ENCODE assay signal across 1 cellular context in the genomic region with DNA sequence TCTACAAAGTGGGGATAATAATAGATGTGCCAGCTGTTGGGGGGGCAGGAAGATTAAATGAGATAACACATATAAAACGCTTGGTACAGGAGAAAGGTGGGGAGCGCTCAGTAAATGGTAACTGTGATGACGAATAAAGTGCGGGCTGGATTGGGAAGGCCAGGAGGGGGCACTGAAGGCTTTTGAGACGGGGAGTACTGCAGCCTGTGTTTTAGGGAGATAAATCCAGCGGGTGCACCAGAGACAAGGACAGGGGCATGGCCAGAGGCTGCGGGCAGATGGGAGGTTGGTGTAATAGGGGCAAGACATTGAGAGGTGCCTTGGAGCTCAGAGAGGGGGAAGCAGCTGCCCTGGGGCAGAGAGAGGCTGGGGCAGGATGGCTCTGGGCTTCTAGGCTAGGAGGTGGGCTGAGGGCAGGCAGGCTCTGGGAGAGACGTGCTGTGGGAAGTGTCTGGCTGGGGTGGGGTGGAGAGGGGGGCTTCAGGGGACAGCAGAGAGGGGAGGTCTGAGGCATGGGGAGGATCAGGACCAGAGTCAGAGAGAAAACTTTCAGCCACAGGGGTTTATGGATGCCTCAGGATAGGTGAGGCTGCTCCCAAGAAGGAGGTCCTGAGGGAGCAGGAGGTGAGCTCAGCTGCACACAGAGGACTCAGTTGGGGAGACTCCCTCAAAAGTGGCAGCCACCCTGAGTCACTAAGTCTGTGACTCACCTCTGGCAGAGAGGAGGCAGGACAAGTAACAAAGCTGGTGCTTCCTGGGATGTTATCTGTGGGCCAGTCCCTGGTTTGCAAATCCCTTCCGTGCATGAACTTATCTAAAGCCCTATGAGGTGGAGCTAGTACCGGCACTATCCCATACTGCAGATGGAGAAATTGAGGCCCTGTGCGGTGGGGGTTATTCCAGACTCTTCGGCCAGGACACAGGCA.
TF ChIP-seq lines count a peak whose summit lies in the region.

No MANE protein-coding gene starts in this region.

TF ChIP-seq in HEK293, 187 proteins besides CTCF, POLR2A, EP300 and RAD21 (continued from another document):
- TF ChIP-seq, protein P1, sequence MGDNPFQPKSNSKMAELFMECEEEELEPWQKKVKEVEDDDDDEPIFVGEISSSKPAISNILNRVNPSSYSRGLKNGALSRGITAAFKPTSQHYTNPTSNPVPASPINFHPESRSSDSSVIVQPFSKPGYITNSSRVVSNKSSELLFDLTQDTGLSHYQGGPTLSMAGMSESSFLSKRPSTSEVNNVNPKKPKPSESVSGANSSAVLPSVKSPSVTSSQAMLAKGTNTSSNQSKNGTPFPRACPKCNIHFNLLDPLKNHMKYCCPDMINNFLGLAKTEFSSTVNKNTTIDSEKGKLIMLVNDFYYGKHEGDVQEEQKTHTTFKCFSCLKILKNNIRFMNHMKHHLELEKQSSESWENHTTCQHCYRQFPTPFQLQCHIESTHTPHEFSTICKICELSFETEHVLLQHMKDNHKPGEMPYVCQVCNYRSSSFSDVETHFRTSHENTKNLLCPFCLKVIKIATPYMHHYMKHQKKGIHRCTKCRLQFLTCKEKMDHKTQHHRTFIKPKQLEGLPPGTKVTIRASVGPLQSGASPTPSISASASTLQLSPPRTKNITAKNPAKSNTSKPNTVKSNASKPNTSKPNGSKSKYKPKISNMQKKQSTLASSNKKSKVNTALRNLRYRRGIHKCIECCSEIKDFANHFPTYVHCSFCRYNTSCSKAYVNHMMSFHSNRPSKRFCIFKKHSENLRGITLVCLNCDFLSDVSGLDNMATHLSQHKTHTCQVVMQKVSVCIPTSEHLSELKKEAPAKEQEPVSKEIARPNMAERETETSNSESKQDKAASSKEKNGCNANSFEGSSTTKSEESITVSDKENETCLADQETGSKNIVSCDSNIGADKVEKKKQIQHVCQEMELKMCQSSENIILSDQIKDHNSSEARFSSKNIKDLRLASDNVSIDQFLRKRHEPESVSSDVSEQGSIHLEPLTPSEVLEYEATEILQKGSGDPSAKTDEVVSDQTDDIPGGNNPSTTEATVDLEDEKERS (tag by site-specific recombination; IDR thresholded peaks at IDR 0.05), result no peak
- TF ChIP-seq ZBTB7A (tag by site-specific recombination; IDR thresholded peaks at IDR 0.05; ENCODE audit: low read depth), result no peak
- no peak for TF ChIP-seq TCF7L2 (IDR thresholded peaks at IDR 0.05; ENCODE audit: borderline replicate concordance, low read depth, low read length)
- no peak for TF ChIP-seq ZNF266 (tag by site-specific recombination; IDR thresholded peaks at IDR 0.05; ENCODE audit: low read depth)
- no peak for TF ChIP-seq ZNF23 (tag by site-specific recombination; IDR thresholded peaks at IDR 0.05; ENCODE audit: borderline replicate concordance)
- TF ChIP-seq, protein P2, sequence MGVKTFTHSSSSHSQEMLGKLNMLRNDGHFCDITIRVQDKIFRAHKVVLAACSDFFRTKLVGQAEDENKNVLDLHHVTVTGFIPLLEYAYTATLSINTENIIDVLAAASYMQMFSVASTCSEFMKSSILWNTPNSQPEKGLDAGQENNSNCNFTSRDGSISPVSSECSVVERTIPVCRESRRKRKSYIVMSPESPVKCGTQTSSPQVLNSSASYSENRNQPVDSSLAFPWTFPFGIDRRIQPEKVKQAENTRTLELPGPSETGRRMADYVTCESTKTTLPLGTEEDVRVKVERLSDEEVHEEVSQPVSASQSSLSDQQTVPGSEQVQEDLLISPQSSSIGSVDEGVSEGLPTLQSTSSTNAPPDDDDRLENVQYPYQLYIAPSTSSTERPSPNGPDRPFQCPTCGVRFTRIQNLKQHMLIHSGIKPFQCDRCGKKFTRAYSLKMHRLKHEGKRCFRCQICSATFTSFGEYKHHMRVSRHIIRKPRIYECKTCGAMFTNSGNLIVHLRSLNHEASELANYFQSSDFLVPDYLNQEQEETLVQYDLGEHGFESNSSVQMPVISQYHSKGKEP (tag by site-specific recombination; IDR thresholded peaks at IDR 0.05), result no peak
- TF ChIP-seq ZNF785 (tag by site-specific recombination; IDR thresholded peaks at IDR 0.05), result no peak
- 0 out of 2 replicates have a peak, but pooled peaks have one; percentile 22 for TF ChIP-seq SP7 (tag by site-specific recombination; IDR thresholded peaks at IDR 0.05)
